Comparison of ENCODE assay signal across 1 cellular context in the genomic region with DNA sequence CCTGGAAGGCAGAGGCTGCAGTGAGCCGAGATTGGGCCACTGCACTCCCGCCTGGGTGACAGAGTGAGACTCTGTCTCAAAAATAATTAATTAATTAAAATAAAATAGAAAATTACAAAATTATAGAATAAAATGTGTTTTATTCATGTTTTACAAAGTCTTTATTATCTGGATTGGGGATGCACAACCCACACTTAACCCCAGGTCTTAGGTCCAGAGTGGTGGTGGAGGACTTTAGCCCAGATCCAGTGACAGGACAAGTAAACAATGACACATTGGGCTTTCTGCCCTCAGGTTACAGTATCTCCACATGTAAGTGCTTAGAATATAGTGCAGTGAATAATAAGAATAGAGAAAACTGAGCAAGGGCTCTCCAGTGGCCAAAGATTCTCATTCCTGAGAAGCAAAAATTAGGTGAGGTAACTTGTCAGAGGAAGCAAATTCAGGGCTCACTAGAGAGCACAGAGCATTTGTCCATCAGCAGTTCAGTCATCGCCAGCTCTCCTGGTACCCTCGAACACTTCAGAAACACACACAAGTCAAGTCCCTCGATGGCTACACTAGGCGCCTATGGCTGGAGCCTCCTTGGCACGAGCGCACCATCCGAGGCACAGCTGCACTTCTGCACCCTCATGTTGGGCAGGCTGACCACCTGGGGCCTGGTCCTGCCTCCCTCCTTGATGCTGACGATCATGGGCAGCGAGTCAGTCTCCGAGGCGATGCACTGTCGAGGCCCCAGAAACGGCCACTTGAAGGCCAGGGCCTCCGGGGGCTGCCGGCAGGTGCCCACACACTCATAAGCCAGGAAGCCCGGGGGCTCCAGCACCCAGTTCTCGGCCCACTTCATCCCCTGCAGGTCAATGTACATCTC.
TF ChIP-seq lines count a peak whose summit lies in the region.

No MANE protein-coding gene starts in this region.

TF ChIP-seq in GM23338, 12 proteins besides CTCF, POLR2A, EP300 and RAD21 (continued from another document):
- TF ChIP-seq, protein P1, sequence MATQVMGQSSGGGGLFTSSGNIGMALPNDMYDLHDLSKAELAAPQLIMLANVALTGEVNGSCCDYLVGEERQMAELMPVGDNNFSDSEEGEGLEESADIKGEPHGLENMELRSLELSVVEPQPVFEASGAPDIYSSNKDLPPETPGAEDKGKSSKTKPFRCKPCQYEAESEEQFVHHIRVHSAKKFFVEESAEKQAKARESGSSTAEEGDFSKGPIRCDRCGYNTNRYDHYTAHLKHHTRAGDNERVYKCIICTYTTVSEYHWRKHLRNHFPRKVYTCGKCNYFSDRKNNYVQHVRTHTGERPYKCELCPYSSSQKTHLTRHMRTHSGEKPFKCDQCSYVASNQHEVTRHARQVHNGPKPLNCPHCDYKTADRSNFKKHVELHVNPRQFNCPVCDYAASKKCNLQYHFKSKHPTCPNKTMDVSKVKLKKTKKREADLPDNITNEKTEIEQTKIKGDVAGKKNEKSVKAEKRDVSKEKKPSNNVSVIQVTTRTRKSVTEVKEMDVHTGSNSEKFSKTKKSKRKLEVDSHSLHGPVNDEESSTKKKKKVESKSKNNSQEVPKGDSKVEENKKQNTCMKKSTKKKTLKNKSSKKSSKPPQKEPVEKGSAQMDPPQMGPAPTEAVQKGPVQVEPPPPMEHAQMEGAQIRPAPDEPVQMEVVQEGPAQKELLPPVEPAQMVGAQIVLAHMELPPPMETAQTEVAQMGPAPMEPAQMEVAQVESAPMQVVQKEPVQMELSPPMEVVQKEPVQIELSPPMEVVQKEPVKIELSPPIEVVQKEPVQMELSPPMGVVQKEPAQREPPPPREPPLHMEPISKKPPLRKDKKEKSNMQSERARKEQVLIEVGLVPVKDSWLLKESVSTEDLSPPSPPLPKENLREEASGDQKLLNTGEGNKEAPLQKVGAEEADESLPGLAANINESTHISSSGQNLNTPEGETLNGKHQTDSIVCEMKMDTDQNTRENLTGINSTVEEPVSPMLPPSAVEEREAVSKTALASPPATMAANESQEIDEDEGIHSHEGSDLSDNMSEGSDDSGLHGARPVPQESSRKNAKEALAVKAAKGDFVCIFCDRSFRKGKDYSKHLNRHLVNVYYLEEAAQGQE (IDR thresholded peaks at IDR 0.05; ENCODE audit: unreplicated experiment): no peak
- TF ChIP-seq JUNB (IDR thresholded peaks at IDR 0.05; ENCODE audit: unreplicated experiment) (no peak), CREB1 (CRISPR knock-in tag; IDR thresholded peaks at IDR 0.05; ENCODE audit: low read depth) (no peak), STAT1 (IDR thresholded peaks at IDR 0.05; ENCODE audit: unreplicated experiment) (no peak), EZH2 (IDR thresholded peaks at IDR 0.05; ENCODE audit: low read depth, unreplicated experiment) (no peak), NANOG (IDR thresholded peaks at IDR 0.05; ENCODE audit: borderline replicate concordance) (no peak), EZH2phosphoT487 (IDR thresholded peaks at IDR 0.05; ENCODE audit: unreplicated experiment) (no peak)
- TF ChIP-seq, protein P2, sequence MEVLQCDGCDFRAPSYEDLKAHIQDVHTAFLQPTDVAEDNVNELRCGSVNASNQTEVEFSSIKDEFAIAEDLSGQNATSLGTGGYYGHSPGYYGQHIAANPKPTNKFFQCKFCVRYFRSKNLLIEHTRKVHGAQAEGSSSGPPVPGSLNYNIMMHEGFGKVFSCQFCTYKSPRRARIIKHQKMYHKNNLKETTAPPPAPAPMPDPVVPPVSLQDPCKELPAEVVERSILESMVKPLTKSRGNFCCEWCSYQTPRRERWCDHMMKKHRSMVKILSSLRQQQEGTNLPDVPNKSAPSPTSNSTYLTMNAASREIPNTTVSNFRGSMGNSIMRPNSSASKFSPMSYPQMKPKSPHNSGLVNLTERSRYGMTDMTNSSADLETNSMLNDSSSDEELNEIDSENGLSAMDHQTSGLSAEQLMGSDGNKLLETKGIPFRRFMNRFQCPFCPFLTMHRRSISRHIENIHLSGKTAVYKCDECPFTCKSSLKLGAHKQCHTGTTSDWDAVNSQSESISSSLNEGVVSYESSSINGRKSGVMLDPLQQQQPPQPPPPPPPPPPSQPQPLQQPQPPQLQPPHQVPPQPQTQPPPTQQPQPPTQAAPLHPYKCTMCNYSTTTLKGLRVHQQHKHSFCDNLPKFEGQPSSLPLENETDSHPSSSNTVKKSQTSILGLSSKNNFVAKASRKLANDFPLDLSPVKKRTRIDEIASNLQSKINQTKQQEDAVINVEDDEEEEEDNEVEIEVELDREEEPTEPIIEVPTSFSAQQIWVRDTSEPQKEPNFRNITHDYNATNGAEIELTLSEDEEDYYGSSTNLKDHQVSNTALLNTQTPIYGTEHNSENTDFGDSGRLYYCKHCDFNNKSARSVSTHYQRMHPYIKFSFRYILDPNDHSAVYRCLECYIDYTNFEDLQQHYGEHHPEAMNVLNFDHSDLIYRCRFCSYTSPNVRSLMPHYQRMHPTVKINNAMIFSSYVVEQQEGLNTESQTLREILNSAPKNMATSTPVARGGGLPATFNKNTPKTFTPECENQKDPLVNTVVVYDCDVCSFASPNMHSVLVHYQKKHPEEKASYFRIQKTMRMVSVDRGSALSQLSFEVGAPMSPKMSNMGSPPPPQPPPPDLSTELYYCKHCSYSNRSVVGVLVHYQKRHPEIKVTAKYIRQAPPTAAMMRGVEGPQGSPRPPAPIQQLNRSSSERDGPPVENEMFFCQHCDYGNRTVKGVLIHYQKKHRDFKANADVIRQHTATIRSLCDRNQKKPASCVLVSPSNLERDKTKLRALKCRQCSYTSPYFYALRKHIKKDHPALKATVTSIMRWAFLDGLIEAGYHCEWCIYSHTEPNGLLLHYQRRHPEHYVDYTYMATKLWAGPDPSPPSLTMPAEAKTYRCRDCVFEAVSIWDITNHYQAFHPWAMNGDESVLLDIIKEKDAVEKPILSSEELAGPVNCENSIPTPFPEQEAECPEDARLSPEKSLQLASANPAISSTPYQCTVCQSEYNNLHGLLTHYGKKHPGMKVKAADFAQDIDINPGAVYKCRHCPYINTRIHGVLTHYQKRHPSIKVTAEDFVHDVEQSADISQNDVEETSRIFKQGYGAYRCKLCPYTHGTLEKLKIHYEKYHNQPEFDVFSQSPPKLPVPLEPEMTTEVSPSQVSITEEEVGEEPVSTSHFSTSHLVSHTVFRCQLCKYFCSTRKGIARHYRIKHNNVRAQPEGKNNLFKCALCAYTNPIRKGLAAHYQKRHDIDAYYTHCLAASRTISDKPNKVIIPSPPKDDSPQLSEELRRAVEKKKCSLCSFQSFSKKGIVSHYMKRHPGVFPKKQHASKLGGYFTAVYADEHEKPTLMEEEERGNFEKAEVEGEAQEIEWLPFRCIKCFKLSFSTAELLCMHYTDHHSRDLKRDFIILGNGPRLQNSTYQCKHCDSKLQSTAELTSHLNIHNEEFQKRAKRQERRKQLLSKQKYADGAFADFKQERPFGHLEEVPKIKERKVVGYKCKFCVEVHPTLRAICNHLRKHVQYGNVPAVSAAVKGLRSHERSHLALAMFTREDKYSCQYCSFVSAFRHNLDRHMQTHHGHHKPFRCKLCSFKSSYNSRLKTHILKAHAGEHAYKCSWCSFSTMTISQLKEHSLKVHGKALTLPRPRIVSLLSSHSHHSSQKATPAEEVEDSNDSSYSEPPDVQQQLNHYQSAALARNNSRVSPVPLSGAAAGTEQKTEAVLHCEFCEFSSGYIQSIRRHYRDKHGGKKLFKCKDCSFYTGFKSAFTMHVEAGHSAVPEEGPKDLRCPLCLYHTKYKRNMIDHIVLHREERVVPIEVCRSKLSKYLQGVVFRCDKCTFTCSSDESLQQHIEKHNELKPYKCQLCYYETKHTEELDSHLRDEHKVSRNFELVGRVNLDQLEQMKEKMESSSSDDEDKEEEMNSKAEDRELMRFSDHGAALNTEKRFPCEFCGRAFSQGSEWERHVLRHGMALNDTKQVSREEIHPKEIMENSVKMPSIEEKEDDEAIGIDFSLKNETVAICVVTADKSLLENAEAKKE (CRISPR knock-in tag; IDR thresholded peaks at IDR 0.05): no peak
